13 cellular contexts compared by ENCODE assay signal in the genomic region with DNA sequence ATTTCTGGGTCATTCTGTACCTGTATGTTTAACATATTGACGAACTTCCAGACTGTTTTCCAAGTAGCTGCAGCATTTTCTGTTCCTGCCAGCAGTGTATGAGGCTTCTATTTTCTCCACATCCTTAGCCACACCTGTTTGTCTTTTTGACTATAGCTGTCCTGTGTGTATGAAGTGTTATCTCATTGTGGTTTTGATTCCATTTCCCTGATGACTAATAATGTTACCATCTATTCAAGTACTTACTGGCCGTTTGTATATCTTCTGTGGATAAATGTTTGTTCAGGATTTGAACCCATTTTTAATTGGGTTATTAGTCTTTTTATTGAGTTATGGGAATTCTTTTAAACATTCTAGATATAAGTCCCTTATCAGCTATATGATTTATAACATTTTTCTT.
DNase-seq lines count a peak whose midpoint lies in the region; ATAC-seq and TF ChIP-seq lines count a peak whose summit lies in the region.
"Had no signal": no experiment of that assay in that cellular context is flagged by ENCODE, and none has a peak within 500 bp of the region (broad histone marks: within the 10 kb centered on the region; RNA-seq: fewer than 3 reads in every experiment).

No MANE protein-coding gene starts in this region.

- H3K9me3 ChIP-seq in PC-9 (ENCODE audit: insufficient read depth, low read depth) = no peaks in the 10 kb centered on the region
- no peaks in the 10 kb centered on the region for H3K9me3 ChIP-seq in naive thymus-derived CD4-positive, alpha-beta T cell (ENCODE audit: control insufficient read depth in 2 of 3, low read length in 3 of 3)

- H3K27ac Mint-ChIP-seq in naive thymus-derived CD4-positive, alpha-beta T cell = peak overlapping the region in 1 of 9 donors; percentile 2
- no peak overlapping the region for H3K27ac Mint-ChIP-seq in activated CD4-positive, alpha-beta T cell treated with anti-CD3 and anti-CD28 coated beads, Interleukin-2, amount 10 ng/mL, durations not matched to agents 7 days and 5 days
- H3K27ac Mint-ChIP-seq: activated T-helper 2 cell treated with anti-CD3 and anti-CD28 coated beads, Interferon-gamma antibody, Interleukin-2, Interleukin-4, amounts not matched to agents 10 μg/mL and 5 μg/mL and 100 μg/mL, durations not matched to agents 14 hours and 24 hours and 36 hours; CD4-positive, alpha-beta T cell; memory B cell; T-helper 1 cell treated with Interleukin-12 subunit alpha and Interleukin-12 subunit beta and Interleukin-4 antibody, amounts not matched to agents 30 μg/mL and 1 μg/mL, for 36 hours had no signal

- no peaks in the 10 kb centered on the region for H4K20me1 ChIP-seq in PC-9 (ENCODE audit: insufficient read depth)

- H3K4me2 ChIP-seq in PC-9 = peak overlapping the region; percentile 14

- CTCF ChIA-PET in PC-9 (lab: Charles Lee) = interaction anchor here (0.5 kb wide), 1 partner anchor 122 kb away, joined by 3 read pairs; no protein-coding TSS in a partner anchor
- CTCF ChIA-PET in naive thymus-derived CD4-positive, alpha-beta T cell (lab: Charles Lee) = interaction anchor here (0.7 kb wide), 1 partner anchor 22 kb away, joined by 4 read pairs; no protein-coding TSS in a partner anchor
- CTCF ChIA-PET in activated CD4-positive, alpha-beta T cell treated with anti-CD3 and anti-CD28 coated beads, Interleukin-2, amount 10 ng/mL, durations not matched to agents 7 days and 5 days (lab: Charles Lee) = interaction anchor here (1.6 kb wide), 1 partner anchor 7 kb away, joined by 4 read pairs; no protein-coding TSS in a partner anchor

- H3K27me3 Mint-ChIP-seq in naive thymus-derived CD4-positive, alpha-beta T cell = no peaks in the 10 kb centered on the region
- H3K27me3 Mint-ChIP-seq in activated CD4-positive, alpha-beta T cell treated with anti-CD3 and anti-CD28 coated beads, Interleukin-2, amount 10 ng/mL, durations not matched to agents 7 days and 5 days = no peaks in the 10 kb centered on the region
- H3K27me3 Mint-ChIP-seq: CD4-positive, alpha-beta T cell; memory B cell had no signal

- BruUV-seq in PC-9 (replicated peaks; lab: Mats Ljungman, UMichigan) = no TSS peak

- no peaks in the 10 kb centered on the region for H3K9me2 ChIP-seq in PC-9 (ENCODE audit: insufficient read depth)

- 0 out of 2 replicates have a peak, but pooled peaks cover 5% of the 10 kb centered on the region for H3F3A ChIP-seq in PC-9 (ENCODE audit: insufficient read depth, low read depth)

- peak; percentile 53 for DNase-seq in DMS153 treated with DMSO at 0.1 percent for 48 hours (lab: John Stamatoyannopoulos, UW; ENCODE audit: unreplicated experiment)
- DNase-seq in H4 (ENCODE audit: low spot score) = peak; percentile 19
- peak in 1 of 2 experiments; percentile 83 for DNase-seq in PC-9
- DNase-seq in fibroblast of mammary gland (ENCODE audit: low read depth) = peak; percentile 72
- no peak for DNase-seq in naive thymus-derived CD4-positive, alpha-beta T cell
- DNase-seq in Right ventricle myocardium superior = no peak
- no peak for DNase-seq in activated CD4-positive, alpha-beta T cell treated with anti-CD3 and anti-CD28 coated beads, Interleukin-2, amount 10 ng/mL, durations not matched to agents 7 days and 5 days
- DNase-seq: CD4-positive, alpha-beta T cell; NCI-H1436 had no signal

- H3K79me2 ChIP-seq in PC-9 (ENCODE audit: low read depth) = no peaks in the 10 kb centered on the region

- H3K4me1 Mint-ChIP-seq in naive thymus-derived CD4-positive, alpha-beta T cell = peaks cover 0 to 15% (median 0%) of the 10 kb centered on the region in 7 donors
- H3K4me1 Mint-ChIP-seq in activated CD4-positive, alpha-beta T cell treated with anti-CD3 and anti-CD28 coated beads, Interleukin-2, amount 10 ng/mL, durations not matched to agents 7 days and 5 days = peaks cover 7% of the 10 kb centered on the region
- H3K4me1 Mint-ChIP-seq: memory B cell had no signal

- intact Hi-C loops in PC-9 (cut with micrococcal nuclease; ENCODE audit: unreplicated experiment) (no loop called here), Right ventricle myocardium superior (cut with DNase I) (no loop called here)
- intact Hi-C loops in naive thymus-derived CD4-positive, alpha-beta T cell (cut with micrococcal nuclease) = no loop called here

- H3K4me3 ChIP-seq in PC-9 (no peak overlapping the region), fibroblast of mammary gland (ENCODE audit: control insufficient read depth, low read depth, low read length) (no peak overlapping the region)
- H3K4me3 ChIP-seq in naive thymus-derived CD4-positive, alpha-beta T cell (ENCODE audit: low read length) = no peak overlapping the region

- peaks cover 29% of the 10 kb centered on the region for H3K4me1 ChIP-seq in PC-9 (replicated peaks; ENCODE audit: insufficient read depth)
- H3K4me1 ChIP-seq in naive thymus-derived CD4-positive, alpha-beta T cell (ENCODE audit: control insufficient read depth in 2 of 2, insufficient read depth in 2 of 2, low read length in 2 of 2) = no peaks in the 10 kb centered on the region

- no peak overlapping the region for H3K4me3 Mint-ChIP-seq in naive thymus-derived CD4-positive, alpha-beta T cell
- no peak overlapping the region for H3K4me3 Mint-ChIP-seq in activated CD4-positive, alpha-beta T cell treated with anti-CD3 and anti-CD28 coated beads, Interleukin-2, amount 10 ng/mL, durations not matched to agents 7 days and 5 days
- H3K4me3 Mint-ChIP-seq: CD4-positive, alpha-beta T cell; memory B cell; T-helper 1 cell treated with Interleukin-12 subunit alpha and Interleukin-12 subunit beta and Interleukin-4 antibody, amounts not matched to agents 30 μg/mL and 1 μg/mL, for 36 hours had no signal

- H3K36me3 ChIP-seq in PC-9 (ENCODE audit: low read depth) = no peaks in the 10 kb centered on the region
- no peaks in the 10 kb centered on the region for H3K36me3 ChIP-seq in naive thymus-derived CD4-positive, alpha-beta T cell (ENCODE audit: control insufficient read depth in 2 of 3, insufficient read depth in 3 of 3, low read length in 3 of 3)

- H3K9me3 Mint-ChIP-seq in naive thymus-derived CD4-positive, alpha-beta T cell = no peaks in the 10 kb centered on the region
- H3K9me3 Mint-ChIP-seq in activated CD4-positive, alpha-beta T cell treated with anti-CD3 and anti-CD28 coated beads, Interleukin-2, amount 10 ng/mL, durations not matched to agents 7 days and 5 days = no peaks in the 10 kb centered on the region
- H3K9me3 Mint-ChIP-seq: activated T-helper 2 cell treated with anti-CD3 and anti-CD28 coated beads, Interferon-gamma antibody, Interleukin-2, Interleukin-4, amounts not matched to agents 10 μg/mL and 5 μg/mL and 100 μg/mL, durations not matched to agents 14 hours and 24 hours and 36 hours; CD4-positive, alpha-beta T cell; memory B cell; T-helper 1 cell treated with Interleukin-12 subunit alpha and Interleukin-12 subunit beta and Interleukin-4 antibody, amounts not matched to agents 30 μg/mL and 1 μg/mL, for 36 hours had no signal

- ATAC-seq in naive thymus-derived CD4-positive, alpha-beta T cell = no peak
- ATAC-seq in Right ventricle myocardium superior (ENCODE audit: poor library complexity) = no peak
- no peak for ATAC-seq in HG02970 (IDR thresholded peaks at IDR 0.05; ENCODE audit: low FRiP score, unreplicated experiment)

- H3K36me3 Mint-ChIP-seq in naive thymus-derived CD4-positive, alpha-beta T cell = peaks cover 5 to 42% (median 30%) of the 10 kb centered on the region in 5 donors
- peaks cover 2% of the 10 kb centered on the region for H3K36me3 Mint-ChIP-seq in activated CD4-positive, alpha-beta T cell treated with anti-CD3 and anti-CD28 coated beads, Interleukin-2, amount 10 ng/mL, durations not matched to agents 7 days and 5 days (ENCODE audit: low read depth)

- POLR2A ChIA-PET in PC-9 (lab: Charles Lee; ENCODE audit: unreplicated experiment) = interaction anchor here (0.6 kb wide), 1 partner anchor 695 kb away, joined by 6 read pairs; no protein-coding TSS in a partner anchor
- POLR2A ChIA-PET in naive thymus-derived CD4-positive, alpha-beta T cell (lab: Charles Lee) = no interaction called here
- POLR2A ChIA-PET in activated CD4-positive, alpha-beta T cell treated with anti-CD3 and anti-CD28 coated beads, Interleukin-2, amount 10 ng/mL, durations not matched to agents 7 days and 5 days (lab: Charles Lee) = no interaction called here

- no peak overlapping the region for H2AFZ ChIP-seq in PC-9

- no peak for TF ChIP-seq CTCF in PC-9 (conservative IDR thresholded peaks at IDR 0.05)
- TF ChIP-seq CTCF in fibroblast of mammary gland (conservative IDR thresholded peaks at IDR 0.05; ENCODE audit: control insufficient read depth, insufficient read depth, low read depth, low read length) = no peak

- H3K27ac ChIP-seq in PC-9 = 0 out of 2 replicates have a peak overlapping the region, but pooled peaks have one; percentile 25
- H3K27ac ChIP-seq in naive thymus-derived CD4-positive, alpha-beta T cell (ENCODE audit: low read depth, low read length) = no peak overlapping the region

- H3K27me3 ChIP-seq in PC-9 (ENCODE audit: insufficient read depth, low read depth) = no peaks in the 10 kb centered on the region
- H3K27me3 ChIP-seq in naive thymus-derived CD4-positive, alpha-beta T cell (ENCODE audit: control insufficient read depth in 2 of 2, insufficient read depth in 2 of 2, low read length in 2 of 2) = no peaks in the 10 kb centered on the region

Comparison
In these comparisons a context has a peak if more than half of its experiments do, and no peak if none do; other contexts are left out.
1. DNase-seq: peak in DMS153 treated with DMSO at 0.1 percent for 48 hours (single experiment), H4 (single experiment) and fibroblast of mammary gland (single experiment); none in naive thymus-derived CD4-positive, alpha-beta T cell (0 of 9), Right ventricle myocardium superior (single experiment) and activated CD4-positive, alpha-beta T cell treated with anti-CD3 and anti-CD28 coated beads, Interleukin-2, amount 10 ng/mL, durations not matched to agents 7 days and 5 days (single experiment).